ENCODE assay signal across 8 cellular contexts in genomic region chr20:2508631-2509467, GRCh38. TPM values are rescaled to one million over a fixed set of nuclear protein-coding genes. Genes with fewer than 3 reads are reported as not detected.
DNase-seq lines count a peak whose midpoint lies in the region; ATAC-seq and TF ChIP-seq lines count a peak whose summit lies in the region.

TSS of gene ZNF343 (minus strand) at chr20:2508915. CDS start at chr20:2493895, 15,020 bp downstream.

- WGBS in mesodermal cell (ENCODE audit: insufficient coverage in 2 of 2), 2 experiments, result 0 to 1% methylated on average over 38 to 44 of the region's 53 CpGs

- peak within 1 kb of the TSS; percentile 88 for H3K9ac ChIP-seq in endocrine pancreas (ENCODE audit: control insufficient read depth, insufficient read depth, low read length)

- ATAC-seq in GM19463 (IDR thresholded peaks at IDR 0.05; ENCODE audit: unreplicated experiment), result peak; percentile 93

- peak within 1 kb of the TSS; percentile 91 for H3K27ac ChIP-seq in HL-60 (replicated peaks)
- peak within 1 kb of the TSS; percentile 55 for H3K27ac ChIP-seq in mesodermal cell (ENCODE audit: low read depth, low read length, severe bottlenecking)

- DNase-seq in COLO668 (lab: John Stamatoyannopoulos, UW; ENCODE audit: unreplicated experiment) (peak; percentile 82), HL-60 (ENCODE audit: low read depth in 1 of 2, low spot score in 1 of 2) (peak; percentile 52 to 84), NOMO-1 treated with DMSO at 0.1 percent for 48 hours (lab: John Stamatoyannopoulos, UW; ENCODE audit: unreplicated experiment) (peak; percentile 86)
- DNase-seq in activated CD8-positive, alpha-beta memory T cell treated with anti-CD3 and anti-CD28 coated beads for 4 hours (ENCODE audit: low read depth in 2 of 2), result peak; percentile 38 to 63
- peak; percentile 59 to 74 for DNase-seq in stimulated activated CD8-positive, alpha-beta memory T cell treated with anti-CD3 and anti-CD28 coated beads, Interleukin-15, amount 100 ng/mL, for 48 hours (ENCODE audit: low read depth in 2 of 2)

- H3K27me3 ChIP-seq in HL-60 (ENCODE audit: insufficient read depth, poor library complexity, severe bottlenecking), result no peaks in the 10 kb centered on the region
- H3K27me3 ChIP-seq in endocrine pancreas (ENCODE audit: control insufficient read depth, insufficient read depth, low read length), result no peaks in the 10 kb centered on the region

- no peak for TF ChIP-seq CTCF in HL-60 (IDR thresholded peaks at IDR 0.05; ENCODE audit: insufficient read depth, low read length)

- H3K9me3 ChIP-seq in endocrine pancreas (ENCODE audit: control insufficient read depth, low read length), result no peaks in the 10 kb centered on the region
- H3K9me3 ChIP-seq in mesodermal cell (ENCODE audit: control insufficient read depth, low read length), result no peaks in the 10 kb centered on the region

- H3K36me3 ChIP-seq in endocrine pancreas (ENCODE audit: control insufficient read depth, insufficient read depth, low read length) (no peaks in the 10 kb centered on the region), mesodermal cell (ENCODE audit: control insufficient read depth, insufficient read depth, low read length) (no peaks in the 10 kb centered on the region)

- H3K4me1 ChIP-seq in endocrine pancreas (ENCODE audit: control insufficient read depth, insufficient read depth, low read length) (no peaks in the 10 kb centered on the region), mesodermal cell (ENCODE audit: control insufficient read depth, insufficient read depth, low read length, poor library complexity, severe bottlenecking) (peaks cover 9% of the 10 kb centered on the region)

- H3K4me3 ChIP-seq in HL-60 (replicated peaks; ENCODE audit: insufficient read depth, low read length) (peak within 1 kb of the TSS; percentile 91), endocrine pancreas (ENCODE audit: control insufficient read depth, insufficient read depth, low read length) (peak within 1 kb of the TSS; percentile 52), mesodermal cell (ENCODE audit: extremely low read depth, insufficient read depth, low read length, poor library complexity, severe bottlenecking) (peak within 1 kb of the TSS; percentile 78)

RNA-seq across cellular contexts. Expression of gene ZNF343, which starts in this region (rescaled TPM):
- 7.2 TPM for polyA plus RNA-seq in mesodermal cell (2013, experiment 1 of 2)
- 6.6 TPM for polyA plus RNA-seq in mesodermal cell (2013, experiment 2 of 2)

Comparison
In these comparisons a context has a peak if more than half of its experiments do, and no peak if none do; other contexts are left out.
1. Peak in every context shown above with its lines: DNase-seq, ATAC-seq, H3K4me3 ChIP-seq and H3K27ac ChIP-seq.